Comparison of ENCODE assay signal across 31 cellular contexts in genomic region chr11:68173926-68174325, GRCh38.
"Had no signal": no experiment of that assay in that cellular context is flagged by ENCODE, and none has a peak within 500 bp of the region (broad histone marks: within the 10 kb centered on the region; RNA-seq: fewer than 3 reads in every experiment).

No MANE protein-coding gene starts in this region.

- H3K27me3 ChIP-seq: colonic mucosa, foreskin keratinocyte, heart right ventricle, right lobe of liver, testis, tibial nerve, upper lobe of left lung, uterus had no signal

- H3K9me3 ChIP-seq: colonic mucosa, heart right ventricle, lower lobe of right lung, right lobe of liver, testis, tibial nerve, upper lobe of left lung, uterus had no signal

- FAIRE-seq: islet of Langerhans had no signal

- H3K27ac ChIP-seq: colonic mucosa, epithelial cell of prostate, foreskin keratinocyte, heart right ventricle, lower lobe of right lung, parathyroid adenoma, right lobe of liver, testis, tibial nerve, upper lobe of left lung, uterus had no signal

- H3K27me3 Mint-ChIP-seq: dendritic cell treated with granulocyte-macrophage colony-stimulating factor and Interleukin-4, amounts not matched to agents 40 ng/mL and 50 ng/mL, for 4 days; memory B cell; progenitor cell of endocrine pancreas had no signal

- H3K27ac Mint-ChIP-seq: dendritic cell treated with granulocyte-macrophage colony-stimulating factor and Interleukin-4, amounts not matched to agents 40 ng/mL and 50 ng/mL, for 4 days; endodermal cell; memory B cell; natural killer cell; progenitor cell of endocrine pancreas had no signal

- H3K9me3 Mint-ChIP-seq: dendritic cell treated with granulocyte-macrophage colony-stimulating factor and Interleukin-4, amounts not matched to agents 40 ng/mL and 50 ng/mL, for 4 days; endodermal cell; memory B cell; natural killer cell; neural crest cell had no signal

- H3K4me3 ChIP-seq: colonic mucosa, heart right ventricle, lower lobe of right lung, right lobe of liver, smooth muscle cell, testis, tibial nerve, upper lobe of left lung, uterus had no signal

- H3K36me3 ChIP-seq: uterus had no signal

- ATAC-seq: esophagus mucosa, foreskin keratinocyte, heart right ventricle, left colon, left ventricle myocardium superior, lower lobe of right lung, natural killer cell had no signal

- H3K4me3 Mint-ChIP-seq: dendritic cell treated with granulocyte-macrophage colony-stimulating factor and Interleukin-4, amounts not matched to agents 40 ng/mL and 50 ng/mL, for 4 days; endodermal cell; memory B cell; natural killer cell; neural crest cell had no signal

- H3K4me1 ChIP-seq: colonic mucosa, foreskin keratinocyte, heart right ventricle, lower lobe of right lung, parathyroid adenoma, testis, tibial nerve, upper lobe of left lung, uterus had no signal

- H3K4me1 Mint-ChIP-seq: endodermal cell, memory B cell, natural killer cell, neural crest cell had no signal

- DNase-seq: colonic mucosa; effector CD8-positive, alpha-beta T cell; endodermal cell; foreskin keratinocyte; glutamatergic neuron; heart right ventricle; hippocampal formation; left colon; left ventricle myocardium superior; lower lobe of right lung; natural killer cell; right lobe of liver; stimulated activated CD4-positive, alpha-beta T cell treated with anti-CD3 and anti-CD28 coated beads, Interleukin-12 subunit alpha, Interleukin-12 subunit beta, amount 100 ng/mL, for 4 hours; stimulated activated CD4-positive, alpha-beta T cell treated with anti-CD3 and anti-CD28 coated beads, Interleukin-1b, Interleukin-23, amount 100 ng/mL, for 48 hours; stimulated activated CD4-positive, alpha-beta T cell treated with anti-CD3 and anti-CD28 coated beads, Interleukin-4, amount 100 ng/mL, for 1 hour; stimulated activated CD8-positive, alpha-beta memory T cell treated with anti-CD3 and anti-CD28 coated beads, Interleukin-4, amount 100 ng/mL, for 48 hours; stimulated activated naive CD4-positive, alpha-beta T cell; substantia nigra; testis; upper lobe of left lung; uterus had no signal
